In genomic region chr1:221203224-221204054, GRCh38 we compare ENCODE assay signal across 7 cellular contexts.
DNase-seq lines count a peak whose midpoint lies in the region; ATAC-seq and TF ChIP-seq lines count a peak whose summit lies in the region.

No MANE protein-coding gene starts in this region.

- DNase-seq in GM13976 (ENCODE audit: low spot score), result peak; percentile 61
- peak; percentile 34 for DNase-seq in NCI-H2171 treated with DMSO at 0.1 percent for 48 hours (lab: John Stamatoyannopoulos, UW)
- peak; percentile 77 for DNase-seq in activated CD4-positive, alpha-beta T cell treated with anti-CD3 and anti-CD28 coated beads, Interleukin-2, amount 10 ng/mL, durations not matched to agents 7 days and 5 days
- peak; percentile 30 to 73 (median 58) for DNase-seq in dorsolateral prefrontal cortex
- DNase-seq in lung microvascular endothelial cell (ENCODE audit: low read depth in 2 of 2), result peak; percentile 76 to 77
- DNase-seq in stimulated activated CD8-positive, alpha-beta memory T cell treated with anti-CD3 and anti-CD28 coated beads, Interleukin-12 subunit alpha, Interleukin-12 subunit beta, amount 100 ng/mL, for 1 hour (ENCODE audit: low read depth), result peak; percentile 55

- H3K27ac ChIP-seq in dorsolateral prefrontal cortex, result no peak overlapping the region

- H3K9me3 Mint-ChIP-seq in activated CD4-positive, alpha-beta T cell treated with anti-CD3 and anti-CD28 coated beads, Interleukin-2, amount 10 ng/mL, durations not matched to agents 7 days and 5 days, result no peaks in the 10 kb centered on the region

- CTCF ChIA-PET in activated CD4-positive, alpha-beta T cell treated with anti-CD3 and anti-CD28 coated beads, Interleukin-2, amount 10 ng/mL, durations not matched to agents 7 days and 5 days (lab: Charles Lee), result interaction anchor here (0.6 to 1.2 kb wide), 4 partner anchors 21 to 1433 kb away, joined by 3 read pairs; no protein-coding TSS in a partner anchor

- TF ChIP-seq CTCF in GM13976 (IDR thresholded peaks at IDR 0.05; ENCODE audit: borderline replicate concordance, control extremely low read depth, extremely low read depth, insufficient read depth, missing control alignments) (peak; percentile 84), dorsolateral prefrontal cortex (IDR thresholded peaks at IDR 0.05 in 54 of 56, conservative IDR thresholded peaks at IDR 0.05 in 2 of 56; ENCODE audit: low read depth in 1 of 56, partially characterized antibody in 56 of 56) (peak; percentile 73 to 90 (median 83))

- ATAC-seq in HG02970 (IDR thresholded peaks at IDR 0.05; ENCODE audit: low FRiP score, unreplicated experiment), result peak; percentile 61

- intact Hi-C loops in dorsolateral prefrontal cortex (cut with DNase I), result loop anchor here (5.0 to 10.0 kb wide), 2 partner anchors 326 to 329 kb away; partner anchors contain the start of gene HLX (in 2 of the 2)

- H3K4me3 Mint-ChIP-seq in activated CD4-positive, alpha-beta T cell treated with anti-CD3 and anti-CD28 coated beads, Interleukin-2, amount 10 ng/mL, durations not matched to agents 7 days and 5 days, result no peak overlapping the region

- peaks cover 0 to 10% (median 0%) of the 10 kb centered on the region in 45 donors for H3K27me3 ChIP-seq in dorsolateral prefrontal cortex

- POLR2A ChIA-PET in activated CD4-positive, alpha-beta T cell treated with anti-CD3 and anti-CD28 coated beads, Interleukin-2, amount 10 ng/mL, durations not matched to agents 7 days and 5 days (lab: Charles Lee), result interaction anchor here (1.5 kb wide), 1 partner anchor 325 kb away, joined by 4 read pairs; the partner anchor contains the start of gene HLX

- in situ Hi-C loops in GM13976 (cut with MboI; ENCODE audit: low sequenced_read_pairs, unreplicated experiment), result no loop called here

- no peak overlapping the region for H3K27ac Mint-ChIP-seq in activated CD4-positive, alpha-beta T cell treated with anti-CD3 and anti-CD28 coated beads, Interleukin-2, amount 10 ng/mL, durations not matched to agents 7 days and 5 days

- H3K4me3 ChIP-seq in dorsolateral prefrontal cortex, result no peak overlapping the region

- no peaks in the 10 kb centered on the region for H3K36me3 Mint-ChIP-seq in activated CD4-positive, alpha-beta T cell treated with anti-CD3 and anti-CD28 coated beads, Interleukin-2, amount 10 ng/mL, durations not matched to agents 7 days and 5 days (ENCODE audit: low read depth)

- no peaks in the 10 kb centered on the region for H3K27me3 Mint-ChIP-seq in activated CD4-positive, alpha-beta T cell treated with anti-CD3 and anti-CD28 coated beads, Interleukin-2, amount 10 ng/mL, durations not matched to agents 7 days and 5 days

- no peaks in the 10 kb centered on the region for H3K4me1 Mint-ChIP-seq in activated CD4-positive, alpha-beta T cell treated with anti-CD3 and anti-CD28 coated beads, Interleukin-2, amount 10 ng/mL, durations not matched to agents 7 days and 5 days
